In genomic region chr12:24723759-24724158, GRCh38 we compare ENCODE assay signal across 25 cellular contexts.
"Had no signal": no experiment of that assay in that cellular context is flagged by ENCODE, and none has a peak within 500 bp of the region (broad histone marks: within the 10 kb centered on the region; RNA-seq: fewer than 3 reads in every experiment).

No MANE protein-coding gene starts in this region.

- H3K4me3 Mint-ChIP-seq: activated naive CD8-positive, alpha-beta T cell; activated T-helper 1 cell treated with anti-CD3 and anti-CD28 coated beads, Interleukin-12 subunit alpha, Interleukin-12 subunit beta, Interleukin-2, Interleukin-4 antibody, amounts not matched to agents 30 ng/mL and 10 ng/mL and 1 ng/mL, durations not matched to agents 14 hours and 24 hours and 36 hours; effector memory CD8-positive, alpha-beta T cell; immature natural killer cell; naive thymus-derived CD4-positive, alpha-beta T cell; T-helper 17 cell had no signal

- FAIRE-seq: bronchial epithelial cell, frontal cortex had no signal

- H3K9me3 Mint-ChIP-seq: effector memory CD8-positive, alpha-beta T cell; immature natural killer cell had no signal

- H3K79me2 ChIP-seq: hepatocyte had no signal

- H3K4me3 ChIP-seq: colonic mucosa, dorsolateral prefrontal cortex, esophagus muscularis mucosa, hepatocyte, ovary, prostate gland, suprapubic skin, tibial nerve, uterus had no signal

- DNase-seq: activated CD4-positive, alpha-beta T cell treated with anti-CD3 and anti-CD28 coated beads, Interleukin-2, amount 50 U/mL, for 1 hour; activated CD8-positive, alpha-beta memory T cell treated with anti-CD3 and anti-CD28 coated beads, Interleukin-2, amount 50 U/mL, for 48 hours; activated gamma-delta T cell treated with Interleukin-2 at 50 U/mL for 16 hours; colonic mucosa; dorsolateral prefrontal cortex; effector memory CD8-positive, alpha-beta T cell; glutamatergic neuron; immature natural killer cell; naive thymus-derived CD4-positive, alpha-beta T cell; ovary; stimulated activated CD4-positive, alpha-beta T cell treated with anti-CD3 and anti-CD28 coated beads, Interleukin-4, amount 100 ng/mL, for 24 hours; stimulated activated naive CD8-positive, alpha-beta T cell treated with anti-CD3 and anti-CD28 coated beads, Interleukin-15, Interleukin-2, amounts not matched to agents 100 U/mL and 50 U/mL, for 24 hours; T-helper 17 cell; uterus had no signal

- H3K27ac ChIP-seq: colonic mucosa, dorsolateral prefrontal cortex, esophagus muscularis mucosa, hepatocyte, neutrophil, ovary, prostate gland, suprapubic skin, tibial nerve, uterus had no signal

- ATAC-seq: effector memory CD8-positive, alpha-beta T cell; left lobe of liver; naive thymus-derived CD4-positive, alpha-beta T cell; stimulated activated naive CD8-positive, alpha-beta T cell treated with anti-CD3 and anti-CD28 coated beads, Interleukin-15, Interleukin-2, amounts not matched to agents 100 U/mL and 50 U/mL, for 24 hours; T-helper 17 cell had no signal

- H3K36me3 ChIP-seq: colonic mucosa, esophagus muscularis mucosa, neutrophil, ovary, prostate gland, suprapubic skin, tibial nerve, uterus had no signal

- H3K36me3 Mint-ChIP-seq: activated naive CD8-positive, alpha-beta T cell had no signal

- H3K9me3 ChIP-seq: colonic mucosa, esophagus muscularis mucosa, neutrophil, ovary, prostate gland, suprapubic skin, uterus had no signal

- H3K4me1 ChIP-seq: colonic mucosa, esophagus muscularis mucosa, prostate gland, suprapubic skin, tibial nerve, uterus had no signal

- H3K27me3 Mint-ChIP-seq: effector memory CD8-positive, alpha-beta T cell had no signal

- H2AFZ ChIP-seq: hepatocyte had no signal

- H3K27ac Mint-ChIP-seq: activated naive CD8-positive, alpha-beta T cell; effector memory CD8-positive, alpha-beta T cell; naive thymus-derived CD4-positive, alpha-beta T cell; T-helper 17 cell had no signal

- H3K4me2 ChIP-seq: hepatocyte had no signal

- H3K27me3 ChIP-seq: colonic mucosa, dorsolateral prefrontal cortex, esophagus muscularis mucosa, hepatocyte, neutrophil, ovary, suprapubic skin, tibial nerve, uterus had no signal
